In genomic region chr6:101401792-101402617, GRCh38 we compare ENCODE assay signal across 10 cellular contexts. TPM values are rescaled to one million over a fixed set of nuclear protein-coding genes. Genes with fewer than 3 reads are reported as not detected.
DNase-seq lines count a peak whose midpoint lies in the region; ATAC-seq and TF ChIP-seq lines count a peak whose summit lies in the region.
"Had no signal": no experiment of that assay in that cellular context is flagged by ENCODE, and none has a peak within 500 bp of the region (broad histone marks: within the 10 kb centered on the region; RNA-seq: fewer than 3 reads in every experiment).

No MANE protein-coding gene starts in this region.

- H3K4me3 ChIP-seq in fibroblast of mammary gland (ENCODE audit: control insufficient read depth, low read depth, low read length) (peak overlapping the region; percentile 15), neural cell (ENCODE audit: low read length) (peak overlapping the region; percentile 65)

- H3K9ac ChIP-seq in neural cell (ENCODE audit: low read length): peak overlapping the region; percentile 27

- TF ChIP-seq EP300 in neural cell (conservative IDR thresholded peaks at IDR 0.05; ENCODE audit: poor library complexity, severe bottlenecking): no peak

- H4K20me1 ChIP-seq in neural cell (ENCODE audit: insufficient read depth): no peaks in the 10 kb centered on the region

- no peak for ATAC-seq in T-helper 17 cell

- H3K9me3 ChIP-seq in neural cell (ENCODE audit: low read length) (no peaks in the 10 kb centered on the region), T-helper 17 cell (ENCODE audit: control insufficient read depth, low read length, poor library complexity, severe bottlenecking) (no peaks in the 10 kb centered on the region)

- H3K79me2 ChIP-seq in neural cell (replicated peaks; ENCODE audit: insufficient read depth, low read length): no peaks in the 10 kb centered on the region

- no peaks in the 10 kb centered on the region for H3K4me1 Mint-ChIP-seq in T-helper 17 cell

- H3K36me3 ChIP-seq in neural cell (ENCODE audit: insufficient read depth, low read length): no peaks in the 10 kb centered on the region

- peaks cover 24% of the 10 kb centered on the region for H3K27me3 ChIP-seq in neural cell (ENCODE audit: insufficient read depth, low read depth, low read length)

- no peak overlapping the region for H3K27ac Mint-ChIP-seq in T-helper 17 cell

- H3K4me2 ChIP-seq in neural cell (ENCODE audit: low read length): peak overlapping the region; percentile 17

- no peak overlapping the region for H3K27ac ChIP-seq in neural cell (ENCODE audit: low read length)

- TF ChIP-seq RAD21 in neural cell (conservative IDR thresholded peaks at IDR 0.05): no peak

- peaks cover 29% of the 10 kb centered on the region for H3K27me3 Mint-ChIP-seq in T-helper 17 cell

- H3K9me2 ChIP-seq in neural cell (ENCODE audit: insufficient read depth, low read length): no peaks in the 10 kb centered on the region

- no peak overlapping the region for H2AFZ ChIP-seq in neural cell (ENCODE audit: low read depth, low read length)

- DNase-seq in ELR (ENCODE audit: low read depth): peak; percentile 1
- DNase-seq in NCI-H2196 treated with DMSO at 0.1 percent for 48 hours (lab: John Stamatoyannopoulos, UW; ENCODE audit: unreplicated experiment): peak; percentile 34
- DNase-seq in fibroblast of mammary gland (ENCODE audit: low read depth): no peak
- no peak for DNase-seq in cortex of kidney (lab: John Stamatoyannopoulos, UW)
- DNase-seq in stimulated activated naive CD4-positive, alpha-beta T cell (lab: John Stamatoyannopoulos, UW): no peak
- DNase-seq in T-helper 17 cell: no peak
- no peak for DNase-seq in SW 1271 (lab: John Stamatoyannopoulos, UW)
- DNase-seq: dermis blood vessel endothelial cell had no signal

- no peak overlapping the region for H3K4me3 Mint-ChIP-seq in T-helper 17 cell

- TF ChIP-seq CTCF in fibroblast of mammary gland (conservative IDR thresholded peaks at IDR 0.05; ENCODE audit: control insufficient read depth, insufficient read depth, low read depth, low read length) (no peak), neural cell (IDR thresholded peaks at IDR 0.05; ENCODE audit: poor library complexity, severe bottlenecking) (peak; percentile 9)

- H3K36me3 Mint-ChIP-seq in T-helper 17 cell (ENCODE audit: low read depth): peaks cover 2% of the 10 kb centered on the region

- H3F3A ChIP-seq in neural cell (ENCODE audit: insufficient read depth, low read length, poor library complexity, severe bottlenecking): no peaks in the 10 kb centered on the region

TF ChIP-seq in neural cell, 6 proteins besides CTCF, POLR2A, EP300 and RAD21:
- TF ChIP-seq SMC3 (conservative IDR thresholded peaks at IDR 0.05; ENCODE audit: poor library complexity): no peak
- TF ChIP-seq TAF1 (IDR thresholded peaks at IDR 0.05; ENCODE audit: low read depth): no peak
- no peak for TF ChIP-seq EZH2 (IDR thresholded peaks at IDR 0.05; ENCODE audit: borderline replicate concordance, insufficient read depth, low read length, poor library complexity, severe bottlenecking)
- peak; percentile 38 for TF ChIP-seq MXI1 (conservative IDR thresholded peaks at IDR 0.05; ENCODE audit: poor library complexity, severe bottlenecking)

RNA-seq across cellular contexts. Expression of gene GRIK2, which starts 8.5 kb away (rescaled TPM):
- 103 and 106 TPM in 2 replicates for polyA plus RNA-seq in neural cell
- polyA minus RNA-seq in neural cell: 149 and 214 TPM in 2 replicates
- not detected for total RNA-seq in T-helper 17 cell
- total RNA-seq: activated CD8-positive, alpha-beta memory T cell treated with anti-CD3 and anti-CD28 coated beads for 36 hours had no signal

Comparison
In these comparisons a context has a peak if more than half of its experiments do, and no peak if none do; other contexts are left out.
1. DNase-seq: peak in ELR (single experiment) and NCI-H2196 treated with DMSO at 0.1 percent for 48 hours (single experiment); none in fibroblast of mammary gland (single experiment), cortex of kidney (single experiment), stimulated activated naive CD4-positive, alpha-beta T cell (0 of 6), T-helper 17 cell (0 of 3) and SW 1271 (0 of 2).